ENCODE assay signal across 39 cellular contexts in the genomic region with DNA sequence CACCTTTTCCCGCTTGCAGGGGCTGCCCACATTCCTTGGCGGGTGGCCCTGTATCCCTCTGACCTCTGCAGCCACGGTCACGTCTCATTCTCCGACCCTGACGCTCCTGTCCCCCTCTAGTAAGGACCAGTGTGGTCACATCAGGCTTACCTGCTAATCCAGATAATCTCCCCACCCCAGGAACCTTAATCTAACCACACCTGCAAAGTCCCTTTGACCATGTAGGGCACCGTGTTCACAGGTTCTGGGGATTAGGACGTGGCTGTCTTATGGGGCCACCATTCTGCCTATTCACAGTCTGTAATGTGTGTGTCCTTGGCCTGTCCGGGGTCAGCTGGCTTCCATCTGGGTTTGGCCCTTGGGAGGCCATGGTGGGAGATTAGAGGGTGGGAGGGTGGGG.
"Had no signal": no experiment of that assay in that cellular context is flagged by ENCODE, and none has a peak within 500 bp of the region (broad histone marks: within the 10 kb centered on the region; RNA-seq: fewer than 3 reads in every experiment).

No MANE protein-coding gene starts in this region.

- FAIRE-seq: astrocyte, bronchial epithelial cell, colon had no signal

- H3K9me3 ChIP-seq: adrenal gland, ascending aorta, body of pancreas, breast epithelium had no signal

- H3K9me3 Mint-ChIP-seq: activated naive CD4-positive, alpha-beta T cell treated with anti-CD3 and anti-CD28 coated beads for 36 hours; activated T-cell treated with anti-CD3 and anti-CD28 coated beads, Interleukin-2, amount 50 U/mL, for 4 hours; activated T-cell treated with anti-CD3 and anti-CD28 coated beads, Interleukin-2, amount 50 U/mL, for 72 hours; activated T-helper 1 cell treated with anti-CD3 and anti-CD28 coated beads, Interleukin-12 subunit alpha, Interleukin-12 subunit beta, Interleukin-2, Interleukin-4 antibody, amounts not matched to agents 30 ng/mL and 10 ng/mL and 1 ng/mL, durations not matched to agents 14 hours and 24 hours and 36 hours; central memory CD8-positive, alpha-beta T cell had no signal

- H3K36me3 ChIP-seq: adrenal gland, ascending aorta, brain microvascular endothelial cell, breast epithelium, cardiac muscle cell had no signal

- DNase-seq: activated effector memory CD4-positive, alpha-beta T cell treated with anti-CD3 and anti-CD28 coated beads, Interleukin-2, amount 50 U/mL, for 16 hours; activated effector memory CD4-positive, alpha-beta T cell treated with Interleukin-2 at 50 U/mL for 16 hours; activated gamma-delta T cell; activated gamma-delta T cell treated with Interleukin-2 at 50 U/mL for 16 hours; activated naive CD4-positive, alpha-beta T cell; activated naive CD4-positive, alpha-beta T cell treated with anti-CD3 and anti-CD28 coated beads for 36 hours; activated naive CD4-positive, alpha-beta T cell treated with anti-CD3 and anti-CD28 coated beads, Interleukin-2, amount 10 ng/mL, durations not matched to agents 7 days and 5 days; activated naive CD4-positive, alpha-beta T cell treated with anti-CD3 and anti-CD28 coated beads, Interleukin-2, amount 50 U/mL, for 16 hours; activated naive CD4-positive, alpha-beta T cell treated with Interleukin-2 at 50 U/mL for 16 hours; activated naive CD8-positive, alpha-beta T cell treated with anti-CD3 and anti-CD28 coated beads for 36 hours; activated naive CD8-positive, alpha-beta T cell treated with anti-CD3 and anti-CD28 coated beads, Interleukin-2, amount 10 ng/mL, durations not matched to agents 7 days and 5 days; activated naive CD8-positive, alpha-beta T cell treated with anti-CD3 and anti-CD28 coated beads, Interleukin-2, amount 50 U/mL, for 24 hours; activated T-cell treated with anti-CD3 and anti-CD28 coated beads, Interleukin-2, amount 50 U/mL, for 4 hours; activated T-cell treated with anti-CD3 and anti-CD28 coated beads, Interleukin-2, amount 50 U/mL, for 48 hours; activated T-cell treated with anti-CD3 and anti-CD28 coated beads, Interleukin-2, amount 50 U/mL, for 72 hours; adrenal gland; amniotic stem cell; amygdala; anterior cingulate cortex; aorta; body of pancreas; brain microvascular endothelial cell; caudate nucleus; central memory CD4-positive, alpha-beta T cell; cerebellar nuclear complex had no signal

- H3K36me3 Mint-ChIP-seq: activated naive CD4-positive, alpha-beta T cell treated with anti-CD3 and anti-CD28 coated beads, Interleukin-2, amount 10 ng/mL, durations not matched to agents 7 days and 5 days; activated naive CD4-positive, alpha-beta T cell treated with anti-CD3 and anti-CD28 coated beads, Interleukin-2, amount 50 U/mL, for 24 hours; activated naive CD4-positive, alpha-beta T cell treated with anti-CD3 and anti-CD28 coated beads, Interleukin-2, amount 50 U/mL, for 72 hours; activated naive CD8-positive, alpha-beta T cell; activated naive CD8-positive, alpha-beta T cell treated with anti-CD3 and anti-CD28 coated beads for 36 hours; activated naive CD8-positive, alpha-beta T cell treated with anti-CD3 and anti-CD28 coated beads, Interleukin-2, amount 10 ng/mL, durations not matched to agents 7 days and 5 days had no signal

- H3K4me3 Mint-ChIP-seq: activated naive CD4-positive, alpha-beta T cell treated with anti-CD3 and anti-CD28 coated beads for 36 hours; activated naive CD4-positive, alpha-beta T cell treated with anti-CD3 and anti-CD28 coated beads, Interleukin-2, amount 10 ng/mL, durations not matched to agents 7 days and 5 days; activated naive CD4-positive, alpha-beta T cell treated with anti-CD3 and anti-CD28 coated beads, Interleukin-2, amount 50 U/mL, for 24 hours; activated naive CD8-positive, alpha-beta T cell; activated naive CD8-positive, alpha-beta T cell treated with anti-CD3 and anti-CD28 coated beads for 36 hours; activated naive CD8-positive, alpha-beta T cell treated with anti-CD3 and anti-CD28 coated beads, Interleukin-2, amount 10 ng/mL, durations not matched to agents 7 days and 5 days; activated naive CD8-positive, alpha-beta T cell treated with anti-CD3 and anti-CD28 coated beads, Interleukin-2, amount 50 U/mL, for 24 hours; activated T-cell treated with anti-CD3 and anti-CD28 coated beads, Interleukin-2, amount 50 U/mL, for 4 hours; activated T-cell treated with anti-CD3 and anti-CD28 coated beads, Interleukin-2, amount 50 U/mL, for 72 hours; activated T-helper 1 cell treated with anti-CD3 and anti-CD28 coated beads, Interleukin-12 subunit alpha, Interleukin-12 subunit beta, Interleukin-2, Interleukin-4 antibody, amounts not matched to agents 30 ng/mL and 10 ng/mL and 1 ng/mL, durations not matched to agents 14 hours and 24 hours and 36 hours; activated T-helper 17 cell treated with anti-CD3 and anti-CD28 coated beads, Interleukin-2, amount 50 U/mL, for 72 hours; brain; central memory CD8-positive, alpha-beta T cell had no signal

- H3K4me1 ChIP-seq: adrenal gland, ascending aorta, body of pancreas, breast epithelium had no signal

- H3K27ac Mint-ChIP-seq: activated naive CD4-positive, alpha-beta T cell treated with anti-CD3 and anti-CD28 coated beads for 36 hours; activated naive CD4-positive, alpha-beta T cell treated with anti-CD3 and anti-CD28 coated beads, Interleukin-2, amount 10 ng/mL, durations not matched to agents 7 days and 5 days; activated naive CD4-positive, alpha-beta T cell treated with anti-CD3 and anti-CD28 coated beads, Interleukin-2, amount 50 U/mL, for 24 hours; activated naive CD4-positive, alpha-beta T cell treated with anti-CD3 and anti-CD28 coated beads, Interleukin-2, amount 50 U/mL, for 72 hours; activated naive CD8-positive, alpha-beta T cell; activated naive CD8-positive, alpha-beta T cell treated with anti-CD3 and anti-CD28 coated beads for 36 hours; activated naive CD8-positive, alpha-beta T cell treated with anti-CD3 and anti-CD28 coated beads, Interleukin-2, amount 10 ng/mL, durations not matched to agents 7 days and 5 days; activated naive CD8-positive, alpha-beta T cell treated with anti-CD3 and anti-CD28 coated beads, Interleukin-2, amount 50 U/mL, for 24 hours; activated T-cell treated with anti-CD3 and anti-CD28 coated beads, Interleukin-2, amount 50 U/mL, for 72 hours; activated T-helper 1 cell treated with anti-CD3 and anti-CD28 coated beads, Interleukin-12 subunit alpha, Interleukin-12 subunit beta, Interleukin-2, Interleukin-4 antibody, amounts not matched to agents 30 ng/mL and 10 ng/mL and 1 ng/mL, durations not matched to agents 14 hours and 24 hours and 36 hours; activated T-helper 17 cell treated with anti-CD3 and anti-CD28 coated beads, Interleukin-2, amount 50 U/mL, for 72 hours; activated T-helper 2 cell treated with anti-CD3 and anti-CD28 coated beads, Interferon-gamma antibody, Interleukin-2, Interleukin-4, amounts not matched to agents 10 μg/mL and 5 μg/mL and 100 μg/mL, durations not matched to agents 14 hours and 24 hours and 36 hours; brain had no signal

- H3K4me1 Mint-ChIP-seq: activated naive CD4-positive, alpha-beta T cell treated with anti-CD3 and anti-CD28 coated beads, Interleukin-2, amount 10 ng/mL, durations not matched to agents 7 days and 5 days; activated naive CD4-positive, alpha-beta T cell treated with anti-CD3 and anti-CD28 coated beads, Interleukin-2, amount 50 U/mL, for 24 hours; activated naive CD8-positive, alpha-beta T cell treated with anti-CD3 and anti-CD28 coated beads for 36 hours; activated naive CD8-positive, alpha-beta T cell treated with anti-CD3 and anti-CD28 coated beads, Interleukin-2, amount 10 ng/mL, durations not matched to agents 7 days and 5 days; activated naive CD8-positive, alpha-beta T cell treated with anti-CD3 and anti-CD28 coated beads, Interleukin-2, amount 50 U/mL, for 24 hours; activated T-helper 17 cell treated with anti-CD3 and anti-CD28 coated beads, Interleukin-2, amount 50 U/mL, for 72 hours; brain; central memory CD8-positive, alpha-beta T cell had no signal

- H3K27me3 Mint-ChIP-seq: activated naive CD4-positive, alpha-beta T cell treated with anti-CD3 and anti-CD28 coated beads, Interleukin-2, amount 10 ng/mL, durations not matched to agents 7 days and 5 days; activated naive CD4-positive, alpha-beta T cell treated with anti-CD3 and anti-CD28 coated beads, Interleukin-2, amount 50 U/mL, for 24 hours; activated naive CD8-positive, alpha-beta T cell treated with anti-CD3 and anti-CD28 coated beads for 36 hours; activated naive CD8-positive, alpha-beta T cell treated with anti-CD3 and anti-CD28 coated beads, Interleukin-2, amount 10 ng/mL, durations not matched to agents 7 days and 5 days; activated naive CD8-positive, alpha-beta T cell treated with anti-CD3 and anti-CD28 coated beads, Interleukin-2, amount 50 U/mL, for 24 hours; activated T-helper 17 cell treated with anti-CD3 and anti-CD28 coated beads, Interleukin-2, amount 50 U/mL, for 72 hours had no signal

- H3K4me3 ChIP-seq: adrenal gland, ascending aorta, body of pancreas, breast epithelium, cardiac muscle cell had no signal

- H3K27me3 ChIP-seq: adrenal gland, ascending aorta, body of pancreas, brain microvascular endothelial cell, breast epithelium, cardiac muscle cell had no signal

- ATAC-seq: activated naive CD4-positive, alpha-beta T cell treated with anti-CD3 and anti-CD28 coated beads, Interleukin-2, amount 50 U/mL, for 72 hours; activated naive CD8-positive, alpha-beta T cell treated with anti-CD3 and anti-CD28 coated beads, Interleukin-2, amount 50 U/mL, for 24 hours; activated T-cell treated with anti-CD3 and anti-CD28 coated beads, Interleukin-2, amount 50 U/mL, for 4 hours; activated T-helper 17 cell treated with anti-CD3 and anti-CD28 coated beads, Interleukin-2, amount 50 U/mL, for 72 hours; body of pancreas had no signal

- H3K27ac ChIP-seq: adrenal gland, ascending aorta, body of pancreas, brain microvascular endothelial cell, breast epithelium, cardiac muscle cell had no signal
